ENCODE assay signal across 20 cellular contexts in genomic region chr3:24123596-24123995, GRCh38.
DNase-seq lines count a peak whose midpoint lies in the region; ATAC-seq and TF ChIP-seq lines count a peak whose summit lies in the region.
"Had no signal": no experiment of that assay in that cellular context is flagged by ENCODE, and none has a peak within 500 bp of the region (broad histone marks: within the 10 kb centered on the region; RNA-seq: fewer than 3 reads in every experiment).

No MANE protein-coding gene starts in this region.

- no peak overlapping the region for H2BK15ac ChIP-seq in IMR-90 (ENCODE audit: low read depth, low read length)
- no peak overlapping the region for H2BK15ac ChIP-seq in mesendoderm (replicated peaks; ENCODE audit: low read depth)

- H4K20me1 ChIP-seq in IMR-90 (ENCODE audit: insufficient read depth, low read length): no peaks in the 10 kb centered on the region

- H3K14ac ChIP-seq in IMR-90 (replicated peaks; ENCODE audit: low read depth, low read length): no peak overlapping the region

- POLR2A ChIA-PET in IMR-90 (lab: Charles Lee; ENCODE audit: unreplicated experiment): no interaction called here

- dilution Hi-C loops in IMR-90 (cut with HindIII; ENCODE audit: low sequenced_read_pairs, unreplicated experiment): no loop called here

- peak overlapping the region; percentile 0; the same call in 1 of the 2 replicates for H3K4me2 ChIP-seq in IMR-90 (ENCODE audit: low read depth, low read length)
- no peak overlapping the region for H3K4me2 ChIP-seq in mesendoderm (ENCODE audit: low read length)

- 0 out of 2 replicates have a peak overlapping the region, but pooled peaks have one; percentile 26 for H4K5ac ChIP-seq in IMR-90 (ENCODE audit: low read depth, low read length)
- H4K5ac ChIP-seq in mesendoderm (ENCODE audit: low read length): no peak overlapping the region

- H3K9me3 Mint-ChIP-seq in activated naive CD4-positive, alpha-beta T cell treated with anti-CD3 and anti-CD28 coated beads for 36 hours: no peaks in the 10 kb centered on the region
- H3K9me3 Mint-ChIP-seq: endodermal cell; IgD-negative memory B cell; nephron; stimulated activated naive CD8-positive, alpha-beta T cell treated with anti-CD3 and anti-CD28 coated beads, Interleukin-15, amount 100 ng/mL, for 72 hours had no signal

- H2AK5ac ChIP-seq in IMR-90 (ENCODE audit: low read depth, low read length) (no peak overlapping the region), mesendoderm (ENCODE audit: low read length) (no peak overlapping the region)

- 86% methylated on average over 1 of the region's 1 CpG; no CpG with 5 or more reads in 1 of the 2 experiments for WGBS in IMR-90 (ENCODE audit: extremely low coverage in 2 of 2, insufficient read length in 1 of 2), 2 experiments
- no CpG with 5 or more reads among the region's 1 CpG for WGBS in mesendoderm (ENCODE audit: extremely low coverage, insufficient coverage, low lambda C conversion rate)

- H3K9me3 ChIP-seq in IMR-90 (ENCODE audit: control insufficient read depth, insufficient read depth, low read length) (no peaks in the 10 kb centered on the region), right atrium auricular region (no peaks in the 10 kb centered on the region)
- H3K9me3 ChIP-seq: psoas muscle had no signal

- no peak overlapping the region for H3K4me3 ChIP-seq in IMR-90 (ENCODE audit: insufficient read depth, low read depth, low read length)
- no peak overlapping the region for H3K4me3 ChIP-seq in cardiac fibroblast (replicated peaks in 1 of 2; ENCODE audit: low read depth in 2 of 2, low read length in 2 of 2)
- no peak overlapping the region for H3K4me3 ChIP-seq in mesendoderm (ENCODE audit: low read length)
- H3K4me3 ChIP-seq in right atrium auricular region: no peak overlapping the region
- H3K4me3 ChIP-seq: psoas muscle had no signal

- CTCF ChIA-PET in IMR-90 (lab: Yijun Ruan, JAX): no interaction called here
- CTCF ChIA-PET in activated naive CD4-positive, alpha-beta T cell treated with anti-CD3 and anti-CD28 coated beads for 36 hours (lab: Charles Lee): no interaction called here

- intact Hi-C loops in IMR-90 (cut with micrococcal nuclease): no loop called here
- intact Hi-C loops in activated naive CD4-positive, alpha-beta T cell treated with anti-CD3 and anti-CD28 coated beads for 36 hours (cut with micrococcal nuclease): no loop called here

- no peak overlapping the region for H2BK20ac ChIP-seq in IMR-90 (ENCODE audit: low read depth, low read length)

- H3K27me3 ChIP-seq in IMR-90 (ENCODE audit: control insufficient read depth, insufficient read depth, low read length): no peaks in the 10 kb centered on the region
- H3K27me3 ChIP-seq in mesendoderm (ENCODE audit: insufficient read depth, low read length, poor library complexity): no peaks in the 10 kb centered on the region
- H3K27me3 ChIP-seq in right atrium auricular region: no peaks in the 10 kb centered on the region

- in situ Hi-C loops in IMR-90 (cut with MboI; ENCODE audit: low sequenced_read_pairs): no loop called here

- BruUV-seq in IMR-90 (replicated peaks; lab: Mats Ljungman, UMichigan): no TSS peak

- no peaks in the 10 kb centered on the region for H3K36me3 Mint-ChIP-seq in activated naive CD4-positive, alpha-beta T cell treated with anti-CD3 and anti-CD28 coated beads for 36 hours (ENCODE audit: low read depth)
- H3K36me3 Mint-ChIP-seq: IgD-negative memory B cell had no signal

- H3K18ac ChIP-seq in IMR-90 (ENCODE audit: low read depth, low read length): no peak overlapping the region
- no peak overlapping the region for H3K18ac ChIP-seq in mesendoderm (ENCODE audit: low read length)

- DNase-seq in AG08396 (ENCODE audit: low spot score) (peak; percentile 29), IMR-90 (peak; percentile 6), cardiac fibroblast (ENCODE audit: low read depth in 2 of 2) (peak; percentile 36 to 50), mesendoderm (peak; percentile 19), right atrium auricular region (ENCODE audit: low spot score) (no peak), retina (no peak)
- DNase-seq in activated naive CD4-positive, alpha-beta T cell treated with anti-CD3 and anti-CD28 coated beads for 36 hours: no peak
- DNase-seq: activated CD4-positive, alpha-beta T cell treated with anti-CD3 and anti-CD28 coated beads for 36 hours; activated CD8-positive, alpha-beta memory T cell treated with anti-CD3 and anti-CD28 coated beads, Interleukin-2, amount 50 U/mL, for 4 hours; central memory CD4-positive, alpha-beta T cell; endodermal cell; mammary epithelial cell; NCI-H526 treated with DMSO at 0.1 percent for 48 hours; OCI-M1; psoas muscle; stimulated activated naive CD8-positive, alpha-beta T cell treated with anti-CD3 and anti-CD28 coated beads, Interleukin-15, amount 100 ng/mL, for 72 hours; T-helper 9 cell had no signal

- no peaks in the 10 kb centered on the region for H3K36me3 ChIP-seq in IMR-90 (ENCODE audit: control insufficient read depth, insufficient read depth, low read length)
- no peaks in the 10 kb centered on the region for H3K36me3 ChIP-seq in mesendoderm (ENCODE audit: control insufficient read depth, insufficient read depth, low read length)
- no peaks in the 10 kb centered on the region for H3K36me3 ChIP-seq in right atrium auricular region

- H4K8ac ChIP-seq in IMR-90 (ENCODE audit: low read depth in 2 of 2, low read length in 2 of 2) (no peak overlapping the region), mesendoderm (ENCODE audit: low read depth, low read length) (no peak overlapping the region)

- H2AK9ac ChIP-seq in IMR-90 (replicated peaks; ENCODE audit: low read depth, low read length, poor library complexity): no peak overlapping the region

- H4K91ac ChIP-seq in IMR-90 (ENCODE audit: insufficient read depth, low read depth, low read length): peak overlapping the region; percentile 40

- no peaks in the 10 kb centered on the region for H3K79me1 ChIP-seq in IMR-90 (ENCODE audit: low read depth in 1 of 2, low read length in 2 of 2)
- H3K79me1 ChIP-seq in mesendoderm (ENCODE audit: low read length): no peaks in the 10 kb centered on the region

- H3K56ac ChIP-seq in IMR-90 (ENCODE audit: extremely low read depth, insufficient read depth, low read length) (no peak overlapping the region), mesendoderm (ENCODE audit: low read length) (no peak overlapping the region)

- no peak for TF ChIP-seq POLR2A in IMR-90 (IDR thresholded peaks at IDR 0.05; ENCODE audit: low read depth, low read length)

- no peaks in the 10 kb centered on the region for H3K79me2 ChIP-seq in mesendoderm (ENCODE audit: control insufficient read depth, insufficient read depth, low read length)

- TF ChIP-seq RAD21 in IMR-90 (IDR thresholded peaks at IDR 0.05; ENCODE audit: low read length): no peak

- no peak overlapping the region for H3K23ac ChIP-seq in IMR-90 (ENCODE audit: low read depth, low read length)
- no peak overlapping the region for H3K23ac ChIP-seq in mesendoderm (ENCODE audit: low read length)

- H3K4me1 ChIP-seq in IMR-90 (ENCODE audit: control insufficient read depth, insufficient read depth, low read length) (peaks cover 10% of the 10 kb centered on the region), mesendoderm (ENCODE audit: control insufficient read depth, low read depth, low read length) (peaks cover 2% of the 10 kb centered on the region), right atrium auricular region (peaks cover 0 to 9% of the 10 kb centered on the region in 2 donors)

- TF ChIP-seq CTCF in IMR-90 (conservative IDR thresholded peaks at IDR 0.05; ENCODE audit: low read depth, low read length) (no peak), cardiac fibroblast (IDR thresholded peaks at IDR 0.05; ENCODE audit: low read depth, low read length) (no peak), right atrium auricular region (IDR thresholded peaks at IDR 0.05) (no peak)

- no peak overlapping the region for H2AFZ ChIP-seq in IMR-90 (replicated peaks; ENCODE audit: low read length, poor library complexity)

- no peak overlapping the region for H3K27ac Mint-ChIP-seq in activated naive CD4-positive, alpha-beta T cell treated with anti-CD3 and anti-CD28 coated beads for 36 hours
- H3K27ac Mint-ChIP-seq: activated CD4-positive, alpha-beta T cell treated with anti-CD3 and anti-CD28 coated beads for 36 hours; endodermal cell; IgD-negative memory B cell; nephron; stimulated activated naive CD8-positive, alpha-beta T cell treated with anti-CD3 and anti-CD28 coated beads, Interleukin-15, amount 100 ng/mL, for 72 hours had no signal

- H3K9me1 ChIP-seq in IMR-90 (ENCODE audit: insufficient read depth, low read length): no peaks in the 10 kb centered on the region

- no peaks in the 10 kb centered on the region for H3K27me3 Mint-ChIP-seq in activated naive CD4-positive, alpha-beta T cell treated with anti-CD3 and anti-CD28 coated beads for 36 hours (ENCODE audit: low read depth)
- H3K27me3 Mint-ChIP-seq: IgD-negative memory B cell; stimulated activated naive CD8-positive, alpha-beta T cell treated with anti-CD3 and anti-CD28 coated beads, Interleukin-15, amount 100 ng/mL, for 72 hours had no signal

- no peak overlapping the region for H3K4me3 Mint-ChIP-seq in activated naive CD4-positive, alpha-beta T cell treated with anti-CD3 and anti-CD28 coated beads for 36 hours
- H3K4me3 Mint-ChIP-seq: activated CD4-positive, alpha-beta T cell treated with anti-CD3 and anti-CD28 coated beads for 36 hours; endodermal cell; IgD-negative memory B cell; nephron; stimulated activated naive CD8-positive, alpha-beta T cell treated with anti-CD3 and anti-CD28 coated beads, Interleukin-15, amount 100 ng/mL, for 72 hours had no signal

- no peak overlapping the region for H3K27ac ChIP-seq in IMR-90 (ENCODE audit: insufficient read depth, low read length)
- H3K27ac ChIP-seq in mesendoderm (ENCODE audit: low read depth, low read length): no peak overlapping the region
- H3K27ac ChIP-seq in right atrium auricular region: no peak overlapping the region
- H3K27ac ChIP-seq: psoas muscle had no signal

- H2BK5ac ChIP-seq in IMR-90 (ENCODE audit: low read depth, low read length, poor library complexity, severe bottlenecking) (no peak overlapping the region), mesendoderm (ENCODE audit: low read length) (no peak overlapping the region)

- ATAC-seq in IMR-90 (ENCODE audit: low read depth) (peak; percentile 74), GM21786 (IDR thresholded peaks at IDR 0.05; ENCODE audit: unreplicated experiment) (no peak)
- ATAC-seq: activated CD4-positive, alpha-beta T cell treated with anti-CD3 and anti-CD28 coated beads for 36 hours; psoas muscle; stimulated activated naive CD8-positive, alpha-beta T cell treated with anti-CD3 and anti-CD28 coated beads, Interleukin-15, amount 100 ng/mL, for 72 hours had no signal

- no peaks in the 10 kb centered on the region for H3K4me1 Mint-ChIP-seq in activated naive CD4-positive, alpha-beta T cell treated with anti-CD3 and anti-CD28 coated beads for 36 hours (ENCODE audit: low read depth)
- H3K4me1 Mint-ChIP-seq: activated CD4-positive, alpha-beta T cell treated with anti-CD3 and anti-CD28 coated beads for 36 hours; IgD-negative memory B cell; stimulated activated naive CD8-positive, alpha-beta T cell treated with anti-CD3 and anti-CD28 coated beads, Interleukin-15, amount 100 ng/mL, for 72 hours had no signal

- no peak overlapping the region; the same call in 1 of the 2 replicates for H3K4ac ChIP-seq in IMR-90 (ENCODE audit: low read depth, low read length)
- no peak overlapping the region for H3K4ac ChIP-seq in mesendoderm (ENCODE audit: low read depth, low read length)

- H3K9ac ChIP-seq in IMR-90 (ENCODE audit: low read depth, low read length) (no peak overlapping the region), mesendoderm (ENCODE audit: low read length) (no peak overlapping the region)

- H2BK120ac ChIP-seq in IMR-90 (ENCODE audit: low read depth, low read length): no peak overlapping the region
- H2BK120ac ChIP-seq in mesendoderm (ENCODE audit: low read depth, low read length): no peak overlapping the region

Comparison
In these comparisons a context has a peak if more than half of its experiments do, and no peak if none do; other contexts are left out.
1. DNase-seq: peak in AG08396 (single experiment), IMR-90 (single experiment), cardiac fibroblast (2 of 2) and mesendoderm (single experiment); none in right atrium auricular region (single experiment), retina (single experiment) and activated naive CD4-positive, alpha-beta T cell treated with anti-CD3 and anti-CD28 coated beads for 36 hours (single experiment).